8 cellular contexts compared by ENCODE assay signal in genomic region chr3:32018723-32019564, GRCh38. TPM values are rescaled to one million over a fixed set of nuclear protein-coding genes. Genes with fewer than 3 reads are reported as not detected.
A peak's percentile ranks its signal among the peaks of the same experiment; 100 is the strongest.
DNase-seq lines count a peak whose midpoint lies in the region; ATAC-seq, FAIRE-seq and TF ChIP-seq lines count a peak whose summit lies in the region.

No MANE protein-coding gene starts in this region.

- H3K4me3 Mint-ChIP-seq in astrocyte (ENCODE audit: unreplicated experiment) = no peak overlapping the region
- H3K4me3 Mint-ChIP-seq in activated T-helper 17 cell treated with anti-CD3 and anti-CD28 coated beads, Interleukin-2, amount 50 U/mL, for 72 hours = no peak overlapping the region

- 48% methylated on average over 5 of the region's 5 CpGs for WGBS in right cardiac atrium
- WGBS in stomach, 5 donors = 43 to 47% (median 43%) methylated on average over 5 of the region's 5 CpGs

- TF ChIP-seq EP300 in stomach (IDR thresholded peaks at IDR 0.05) = no peak

- H3K4me3 ChIP-seq in astrocyte (ENCODE audit: insufficient read depth, low read depth, low read length) (no peak overlapping the region), right cardiac atrium (ENCODE audit: low read length) (no peak overlapping the region), stomach (no peak overlapping the region)

- H3K9ac ChIP-seq in astrocyte (ENCODE audit: low read length) = no peak overlapping the region

- in situ Hi-C loops in GM13976 (cut with MboI; ENCODE audit: low sequenced_read_pairs, unreplicated experiment) = no loop called here

- peak; percentile 82 for FAIRE-seq in astrocyte (lab: Jason Lieb, UNC)

- H3K9me3 Mint-ChIP-seq in astrocyte (ENCODE audit: unreplicated experiment) = peaks cover 4% of the 10 kb centered on the region
- H3K9me3 Mint-ChIP-seq in activated T-helper 17 cell treated with anti-CD3 and anti-CD28 coated beads, Interleukin-2, amount 50 U/mL, for 72 hours = no peaks in the 10 kb centered on the region

- H3K36me3 Mint-ChIP-seq in astrocyte (ENCODE audit: low read depth, unreplicated experiment) = no peaks in the 10 kb centered on the region
- H3K36me3 Mint-ChIP-seq in activated T-helper 17 cell treated with anti-CD3 and anti-CD28 coated beads, Interleukin-2, amount 50 U/mL, for 72 hours (ENCODE audit: low read depth) = no peaks in the 10 kb centered on the region

- peaks cover 5% of the 10 kb centered on the region for H3K4me1 Mint-ChIP-seq in astrocyte (ENCODE audit: low read depth, unreplicated experiment)
- H3K4me1 Mint-ChIP-seq in activated T-helper 17 cell treated with anti-CD3 and anti-CD28 coated beads, Interleukin-2, amount 50 U/mL, for 72 hours = no peaks in the 10 kb centered on the region

- intact Hi-C loops in right cardiac atrium (cut with DNase I) (no loop called here), stomach (cut with DNase I; ENCODE audit: low total_unique reads) (no loop called here)

- H3K79me2 ChIP-seq in astrocyte (ENCODE audit: insufficient read depth, low read length) = no peaks in the 10 kb centered on the region

- no peak overlapping the region for H3K4me2 ChIP-seq in astrocyte (ENCODE audit: low read length)

- H3K36me3 ChIP-seq in astrocyte (ENCODE audit: insufficient read depth, low read length) = no peaks in the 10 kb centered on the region
- H3K36me3 ChIP-seq in stomach = no peaks in the 10 kb centered on the region

- TF ChIP-seq CTCF in AG09319 (IDR thresholded peaks at IDR 0.05; ENCODE audit: low read depth, low read length) (peak; percentile 63), GM13976 (IDR thresholded peaks at IDR 0.05; ENCODE audit: borderline replicate concordance, control extremely low read depth, extremely low read depth, insufficient read depth, missing control alignments) (no peak), astrocyte (IDR thresholded peaks at IDR 0.05; ENCODE audit: insufficient read depth, low read depth, low read length) (peak; percentile 73), stomach (IDR thresholded peaks at IDR 0.05) (peak in 5 of 7 experiments; percentile 63 to 87 (median 73))

- no peak overlapping the region for H2AFZ ChIP-seq in astrocyte (ENCODE audit: low read depth, low read length)

- H3K27me3 Mint-ChIP-seq in astrocyte (ENCODE audit: low read depth, unreplicated experiment) = no peaks in the 10 kb centered on the region
- no peaks in the 10 kb centered on the region for H3K27me3 Mint-ChIP-seq in activated T-helper 17 cell treated with anti-CD3 and anti-CD28 coated beads, Interleukin-2, amount 50 U/mL, for 72 hours

- no peaks in the 10 kb centered on the region for H3K27me3 ChIP-seq in astrocyte (ENCODE audit: insufficient read depth, low read length)
- no peaks in the 10 kb centered on the region for H3K27me3 ChIP-seq in right cardiac atrium (ENCODE audit: control insufficient read depth, insufficient read depth)
- H3K27me3 ChIP-seq in stomach = no peaks in the 10 kb centered on the region

- H3K27ac Mint-ChIP-seq in astrocyte (ENCODE audit: unreplicated experiment) = no peak overlapping the region
- H3K27ac Mint-ChIP-seq in activated T-helper 17 cell treated with anti-CD3 and anti-CD28 coated beads, Interleukin-2, amount 50 U/mL, for 72 hours = no peak overlapping the region

- H3K9me3 ChIP-seq in astrocyte (ENCODE audit: insufficient read depth, low read depth, low read length) (no peaks in the 10 kb centered on the region), right cardiac atrium (ENCODE audit: control insufficient read depth, low read length) (no peaks in the 10 kb centered on the region), stomach (no peaks in the 10 kb centered on the region)

- H3K4me1 ChIP-seq in astrocyte (ENCODE audit: insufficient read depth, low read length) (no peaks in the 10 kb centered on the region), right cardiac atrium (ENCODE audit: control insufficient read depth, insufficient read depth, low read length) (no peaks in the 10 kb centered on the region), stomach (peaks cover 0 to 23% (median 4%) of the 10 kb centered on the region in 4 donors)

- no peak for TF ChIP-seq POLR2A in stomach (IDR thresholded peaks at IDR 0.05)

- H3K27ac ChIP-seq in astrocyte (ENCODE audit: low read depth, low read length) = no peak overlapping the region
- no peak overlapping the region for H3K27ac ChIP-seq in right cardiac atrium (ENCODE audit: low read length)
- H3K27ac ChIP-seq in stomach = no peak overlapping the region

- ATAC-seq in right cardiac atrium = peak; percentile 85 to 88
- no peak for ATAC-seq in activated T-helper 17 cell treated with anti-CD3 and anti-CD28 coated beads, Interleukin-2, amount 50 U/mL, for 72 hours (replicated peaks)
- ATAC-seq in HG02981 (IDR thresholded peaks at IDR 0.05; ENCODE audit: unreplicated experiment) = no peak

- no peaks in the 10 kb centered on the region for H4K20me1 ChIP-seq in astrocyte (ENCODE audit: insufficient read depth, low read length)

- DNase-seq in AG09319 (ENCODE audit: extremely low read depth, low read depth) (peak; percentile 24), GM13976 (ENCODE audit: low spot score) (peak; percentile 44), NCI-H146 (lab: John Stamatoyannopoulos, UW) (peak; percentile 28), astrocyte (ENCODE audit: low read depth) (peak; percentile 44), right cardiac atrium (no peak), stomach (no peak)

RNA-seq across cellular contexts. Expression of gene ZNF860, which starts 37.4 kb away (rescaled TPM):
- total RNA-seq in astrocyte = 2.7 and 3.7 TPM in 2 replicates
- total RNA-seq in right cardiac atrium = under 1 TPM; 0.12 to 0.34 (median 0.21) TPM
- 0.23 TPM for polyA plus RNA-seq in right cardiac atrium
- 1 to 10 TPM in 2 of 5 donors, not detected in 3; 1.2 to 2.0 TPM for total RNA-seq in stomach
- polyA plus RNA-seq in stomach = 1 to 10 TPM in 1 of 3 donors, under 1 TPM in 1, not detected in 1; 0.50 to 1.5 TPM
- total RNA-seq in activated T-helper 17 cell treated with anti-CD3 and anti-CD28 coated beads, Interleukin-2, amount 50 U/mL, for 72 hours = under 1 TPM in 1 of 2 donors, not detected in 1; 0.91 TPM

RNA-seq across cellular contexts. Expression of gene OSBPL10, which starts 37.9 kb away (rescaled TPM):
- total RNA-seq in astrocyte (51.3 and 52.7 TPM in 2 replicates), right cardiac atrium (1 to 10 TPM; 4.6 to 5.9 (median 5.0) TPM), stomach (10 to 100 TPM in 3 of 5 donors, 1 to 10 TPM in 2; 1.8 to 37.7 (median 21.3) TPM)
- polyA plus RNA-seq in right cardiac atrium (2.2 TPM), stomach (1 to 10 TPM; 3.3 to 6.0 (median 5.8) TPM)
- total RNA-seq in activated T-helper 17 cell treated with anti-CD3 and anti-CD28 coated beads, Interleukin-2, amount 50 U/mL, for 72 hours = 10 to 100 TPM in 1 of 2 donors, under 1 TPM in 1; 0.90 to 11.5 TPM

Comparison
In these comparisons a context has a peak if more than half of its experiments do, and no peak if none do; other contexts are left out.
1. DNase-seq: peak in AG09319 (single experiment), GM13976 (single experiment), NCI-H146 (single experiment) and astrocyte (single experiment); none in right cardiac atrium (0 of 3) and stomach (single experiment).
2. ATAC-seq: peak in right cardiac atrium (2 of 2); none in activated T-helper 17 cell treated with anti-CD3 and anti-CD28 coated beads, Interleukin-2, amount 50 U/mL, for 72 hours (single experiment) and HG02981 (single experiment).